In genomic region chr17:8109669-8110455, GRCh38 we compare ENCODE assay signal across 8 cellular contexts. TPM values are rescaled to one million over a fixed set of nuclear protein-coding genes. Genes with fewer than 3 reads are reported as not detected.
DNase-seq lines count a peak whose midpoint lies in the region; ATAC-seq and TF ChIP-seq lines count a peak whose summit lies in the region.

No MANE protein-coding gene starts in this region.

- H3K4me1 ChIP-seq in lower lobe of right lung, result peaks cover 9% of the 10 kb centered on the region

- peaks cover 60% of the 10 kb centered on the region for H3K27me3 ChIP-seq in lower lobe of right lung (ENCODE audit: low read depth)

- H3K4me3 ChIP-seq in choroid plexus epithelial cell (ENCODE audit: low read depth, low read length), result no peak overlapping the region
- H3K4me3 ChIP-seq in lower lobe of right lung, result peak overlapping the region; percentile 54

- TF ChIP-seq CTCF in LNCAP (IDR thresholded peaks at IDR 0.05) (peak; percentile 91), choroid plexus epithelial cell (conservative IDR thresholded peaks at IDR 0.05; ENCODE audit: low read depth, low read length) (peak; percentile 74), lower lobe of right lung (IDR thresholded peaks at IDR 0.05) (peak; percentile 85)

- H3K36me3 ChIP-seq in lower lobe of right lung, result no peaks in the 10 kb centered on the region

- no peak overlapping the region for H3K27ac ChIP-seq in lower lobe of right lung

- peak; percentile 91 for DNase-seq in DMS53 (lab: John Stamatoyannopoulos, UW)
- peak; percentile 85 for DNase-seq in activated CD4-positive, CD25-positive, alpha-beta regulatory T cell treated with anti-CD3 and anti-CD28 coated beads, Interleukin-2, amount 50 U/mL, for 72 hours
- no peak for DNase-seq in choroid plexus epithelial cell (ENCODE audit: low read depth)
- peak; percentile 83 for DNase-seq in lower lobe of right lung
- DNase-seq in stimulated activated CD8-positive, alpha-beta memory T cell treated with anti-CD3 and anti-CD28 coated beads, Interleukin-2, amount 100 ng/mL, for 48 hours (ENCODE audit: low read depth in 2 of 2), result peak; percentile 70 to 73
- no peak for DNase-seq in A172 (ENCODE audit: low spot score)

- no peaks in the 10 kb centered on the region for H3K9me3 ChIP-seq in lower lobe of right lung

- ATAC-seq in lower lobe of right lung, result peak; percentile 92 to 94
- ATAC-seq in HG03571 (IDR thresholded peaks at IDR 0.05; ENCODE audit: unreplicated experiment), result no peak

- intact Hi-C loops in lower lobe of right lung (cut with DNase I), result no loop called here

RNA-seq across cellular contexts. Expression of gene ALOXE3, which starts 8.5 kb away (rescaled TPM):
- not detected for total RNA-seq in lower lobe of right lung
- 0.05 TPM in 1 of 2 replicates, not detected in the other for total RNA-seq in A172 (2014; rRNA removed; shearing (Covaris generic))

RNA-seq across cellular contexts. Expression of gene HES7, which starts 14.0 kb away (rescaled TPM):
- total RNA-seq in lower lobe of right lung, result 0.21 TPM
- total RNA-seq in A172 (2014; rRNA removed; shearing (Covaris generic)), result not detected in 2 replicates

RNA-seq across cellular contexts. Expression of gene ALOX12B, which starts 22.3 kb away (rescaled TPM):
- not detected for total RNA-seq in lower lobe of right lung
- total RNA-seq in A172 (2014; rRNA removed; shearing (Covaris generic)), result not detected in 2 replicates

RNA-seq across cellular contexts. Expression of gene PER1, which starts 42.3 kb away (rescaled TPM):
- 252 TPM for total RNA-seq in lower lobe of right lung
- 6.9 and 7.5 TPM in 2 replicates for total RNA-seq in A172 (2014; rRNA removed; shearing (Covaris generic))

RNA-seq across cellular contexts. Expression of gene VAMP2, which starts 52.9 kb away (rescaled TPM):
- 77.0 TPM for total RNA-seq in lower lobe of right lung
- total RNA-seq in A172 (2014; rRNA removed; shearing (Covaris generic)), result 1.9 and 4.3 TPM in 2 replicates

Comparison
In these comparisons a context has a peak if more than half of its experiments do, and no peak if none do; other contexts are left out.
1. DNase-seq: peak in DMS53 (single experiment), activated CD4-positive, CD25-positive, alpha-beta regulatory T cell treated with anti-CD3 and anti-CD28 coated beads, Interleukin-2, amount 50 U/mL, for 72 hours (single experiment), lower lobe of right lung (single experiment) and stimulated activated CD8-positive, alpha-beta memory T cell treated with anti-CD3 and anti-CD28 coated beads, Interleukin-2, amount 100 ng/mL, for 48 hours (2 of 2); none in choroid plexus epithelial cell (single experiment) and A172 (single experiment).
2. Peak in every context shown above with its lines, with median percentiles within 50 percentile points of each other: CTCF ChIP-seq.